ENCODE assay signal across 25 cellular contexts in the genomic region with DNA sequence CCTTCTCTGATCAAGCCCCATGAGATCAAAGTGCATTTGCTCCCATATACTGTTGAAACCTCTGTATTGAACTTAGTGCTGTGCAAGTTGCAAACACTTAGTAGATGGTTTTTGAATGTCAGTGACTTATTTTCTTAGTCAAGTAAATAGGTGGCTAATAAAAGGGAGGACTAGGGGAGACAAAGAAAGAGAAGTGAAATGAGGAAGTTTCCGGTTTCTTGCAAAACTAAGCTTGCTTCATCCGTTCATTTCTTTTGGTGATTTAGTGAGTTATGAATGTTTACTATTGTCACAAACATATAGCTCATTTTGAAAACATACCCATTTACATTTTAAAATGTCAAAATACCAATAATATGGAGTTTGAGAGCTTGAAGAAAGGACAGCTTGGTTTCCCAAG. TPM values are rescaled to one million over a fixed set of nuclear protein-coding genes. Genes with fewer than 3 reads are reported as not detected.
"Had no signal": no experiment of that assay in that cellular context is flagged by ENCODE, and none has a peak within 500 bp of the region (broad histone marks: within the 10 kb centered on the region; RNA-seq: fewer than 3 reads in every experiment).

No MANE protein-coding gene starts in this region.

- H3K4me1 ChIP-seq: parathyroid adenoma had no signal

- DNase-seq: activated CD4-positive, alpha-beta T cell treated with anti-CD3 and anti-CD28 coated beads, Interleukin-2, amount 10 ng/mL, durations not matched to agents 24 days and 14 days; activated CD4-positive, CD25-positive, alpha-beta regulatory T cell; activated CD8-positive, alpha-beta memory T cell treated with anti-CD3 and anti-CD28 coated beads, Interleukin-2, amount 50 U/mL, for 48 hours; activated gamma-delta T cell; activated T-cell treated with anti-CD3 and anti-CD28 coated beads, Interleukin-2, amount 50 U/mL, for 72 hours; amniotic stem cell; body of pancreas; central memory CD4-positive, alpha-beta T cell; cortex of kidney; effector CD8-positive, alpha-beta T cell; esophagus squamous epithelium; foreskin fibroblast; glutamatergic neuron; kidney glomerular epithelial cell; left ventricle myocardium superior; mucosa of descending colon; naive thymus-derived CD4-positive, alpha-beta T cell; sigmoid colon; stimulated activated CD4-positive, alpha-beta T cell treated with anti-CD3 and anti-CD28 coated beads, Interleukin-1b, Interleukin-23, amount 100 ng/mL, for 48 hours; tibial artery had no signal

- H3K4me3 Mint-ChIP-seq: activated CD4-positive, alpha-beta T cell treated with anti-CD3 and anti-CD28 coated beads, Interleukin-2, amount 10 ng/mL, durations not matched to agents 24 days and 14 days; activated naive CD8-positive, alpha-beta T cell; activated T-cell treated with anti-CD3 and anti-CD28 coated beads, Interleukin-2, amount 50 U/mL, for 72 hours; memory B cell; naive thymus-derived CD4-positive, alpha-beta T cell; stimulated activated effector memory CD8-positive, alpha-beta T cell treated with anti-CD3 and anti-CD28 coated beads, Interleukin-12 subunit alpha, Interleukin-12 subunit beta, amount 100 ng/mL, for 72 hours had no signal

- H2AFZ ChIP-seq: parathyroid adenoma had no signal

- H3K4me3 ChIP-seq: body of pancreas, esophagus squamous epithelium, mucosa of descending colon, sigmoid colon, tibial artery had no signal

- H3K79me2 ChIP-seq: parathyroid adenoma had no signal

- H3K9me3 Mint-ChIP-seq: activated CD4-positive, alpha-beta T cell treated with anti-CD3 and anti-CD28 coated beads, Interleukin-2, amount 10 ng/mL, durations not matched to agents 24 days and 14 days; activated T-cell treated with anti-CD3 and anti-CD28 coated beads, Interleukin-2, amount 50 U/mL, for 72 hours; memory B cell had no signal

- H3K27me3 Mint-ChIP-seq: activated CD4-positive, alpha-beta T cell treated with anti-CD3 and anti-CD28 coated beads, Interleukin-2, amount 10 ng/mL, durations not matched to agents 24 days and 14 days; memory B cell had no signal

- H3K27me3 ChIP-seq: body of pancreas, esophagus squamous epithelium, sigmoid colon, tibial artery had no signal

- H3K36me3 Mint-ChIP-seq: activated naive CD8-positive, alpha-beta T cell; memory B cell; naive thymus-derived CD4-positive, alpha-beta T cell; stimulated activated effector memory CD8-positive, alpha-beta T cell treated with anti-CD3 and anti-CD28 coated beads, Interleukin-12 subunit alpha, Interleukin-12 subunit beta, amount 100 ng/mL, for 72 hours had no signal

- H3K36me3 ChIP-seq: esophagus squamous epithelium, sigmoid colon, tibial artery had no signal

- H3K9ac ChIP-seq: parathyroid adenoma had no signal

- H3K27ac ChIP-seq: body of pancreas, esophagus squamous epithelium, parathyroid adenoma, sigmoid colon, tibial artery had no signal

- H3K4me1 Mint-ChIP-seq: activated CD4-positive, alpha-beta T cell treated with anti-CD3 and anti-CD28 coated beads, Interleukin-2, amount 10 ng/mL, durations not matched to agents 24 days and 14 days; memory B cell; naive thymus-derived CD4-positive, alpha-beta T cell; stimulated activated effector memory CD8-positive, alpha-beta T cell treated with anti-CD3 and anti-CD28 coated beads, Interleukin-12 subunit alpha, Interleukin-12 subunit beta, amount 100 ng/mL, for 72 hours had no signal

- H3K27ac Mint-ChIP-seq: activated CD4-positive, alpha-beta T cell treated with anti-CD3 and anti-CD28 coated beads, Interleukin-2, amount 10 ng/mL, durations not matched to agents 24 days and 14 days; activated naive CD8-positive, alpha-beta T cell; activated T-cell treated with anti-CD3 and anti-CD28 coated beads, Interleukin-2, amount 50 U/mL, for 72 hours; memory B cell; naive thymus-derived CD4-positive, alpha-beta T cell; stimulated activated effector memory CD8-positive, alpha-beta T cell treated with anti-CD3 and anti-CD28 coated beads, Interleukin-12 subunit alpha, Interleukin-12 subunit beta, amount 100 ng/mL, for 72 hours had no signal

- ATAC-seq: activated T-cell treated with anti-CD3 and anti-CD28 coated beads, Interleukin-2, amount 50 U/mL, for 72 hours; body of pancreas; left ventricle myocardium superior; mucosa of descending colon; naive thymus-derived CD4-positive, alpha-beta T cell; stimulated activated effector memory CD8-positive, alpha-beta T cell treated with anti-CD3 and anti-CD28 coated beads, Interleukin-12 subunit alpha, Interleukin-12 subunit beta, amount 100 ng/mL, for 72 hours had no signal

- H3K9me3 ChIP-seq: body of pancreas, esophagus squamous epithelium, mucosa of descending colon, sigmoid colon, tibial artery had no signal

RNA-seq across cellular contexts. Expression of a gene that starts 23.0 kb away (rescaled TPM):
- total RNA-seq: activated CD4-positive, alpha-beta T cell treated with anti-CD3 and anti-CD28 coated beads, Interleukin-2, amount 10 ng/mL, durations not matched to agents 24 days and 14 days; activated T-cell treated with anti-CD3 and anti-CD28 coated beads, Interleukin-2, amount 50 U/mL, for 72 hours; endothelial cell of umbilical vein had no signal
